ENCODE assay signal across 17 cellular contexts in the genomic region with DNA sequence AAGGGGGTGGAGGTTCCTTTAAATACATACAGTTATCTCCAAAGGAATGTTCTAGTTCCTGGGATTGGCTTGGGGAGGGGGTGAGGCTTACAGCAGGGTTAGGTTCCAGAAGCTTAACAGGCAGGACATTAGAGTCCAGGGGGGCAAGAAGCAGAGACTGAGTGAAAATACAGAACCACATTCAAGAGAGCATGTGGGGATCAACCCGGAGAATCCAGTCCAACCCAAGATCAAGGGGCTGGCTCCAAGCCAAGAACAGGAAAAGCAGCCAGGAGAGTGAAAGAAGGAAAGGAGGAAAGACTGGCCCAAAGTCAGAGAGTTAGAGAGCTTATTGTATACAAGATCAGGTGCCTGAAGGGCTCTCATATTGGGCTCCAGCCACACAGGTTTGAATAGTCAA.
"Had no signal": no experiment of that assay in that cellular context is flagged by ENCODE, and none has a peak within 500 bp of the region (broad histone marks: within the 10 kb centered on the region; RNA-seq: fewer than 3 reads in every experiment).

No MANE protein-coding gene starts in this region.

- ATAC-seq: activated CD8-positive, alpha-beta memory T cell treated with anti-CD3 and anti-CD28 coated beads, Interleukin-2, amount 10 ng/mL, durations not matched to agents 7 days and 5 days; activated T-cell treated with anti-CD3 and anti-CD28 coated beads, Interleukin-2, amount 50 U/mL, for 4 hours; left lobe of liver had no signal

- H2AFZ ChIP-seq: neural progenitor cell, parathyroid adenoma had no signal

- H3K27me3 ChIP-seq: dorsolateral prefrontal cortex, esophagus muscularis mucosa, foreskin keratinocyte, neural progenitor cell, tibial artery, uterus had no signal

- H3K36me3 ChIP-seq: esophagus muscularis mucosa, neural progenitor cell, tibial artery, uterus had no signal

- H3K27ac Mint-ChIP-seq: activated CD8-positive, alpha-beta memory T cell treated with anti-CD3 and anti-CD28 coated beads, Interleukin-2, amount 10 ng/mL, durations not matched to agents 7 days and 5 days; activated naive CD8-positive, alpha-beta T cell; neural progenitor cell had no signal

- H3K9ac ChIP-seq: neural progenitor cell, parathyroid adenoma had no signal

- H3K27ac ChIP-seq: dorsolateral prefrontal cortex, esophagus muscularis mucosa, foreskin keratinocyte, neural progenitor cell, parathyroid adenoma, skin epidermis, tibial artery, uterus had no signal

- DNase-seq: activated CD4-positive, alpha-beta T cell treated with anti-CD3 and anti-CD28 coated beads, Interleukin-2, amount 50 U/mL, for 4 hours; activated CD4-positive, CD25-positive, alpha-beta regulatory T cell treated with anti-CD3 and anti-CD28 coated beads, Interleukin-2, amount 50 U/mL, for 72 hours; activated CD8-positive, alpha-beta memory T cell treated with anti-CD3 and anti-CD28 coated beads, Interleukin-2, amount 10 ng/mL, durations not matched to agents 7 days and 5 days; activated effector memory CD4-positive, alpha-beta T cell treated with anti-CD3 and anti-CD28 coated beads, Interleukin-2, amount 50 U/mL, for 16 hours; activated T-cell treated with anti-CD3 and anti-CD28 coated beads, Interleukin-2, amount 50 U/mL, for 4 hours; dorsolateral prefrontal cortex; retina; T-helper 9 cell; tibial artery; uterus had no signal

- H3K4me3 Mint-ChIP-seq: activated CD8-positive, alpha-beta memory T cell treated with anti-CD3 and anti-CD28 coated beads, Interleukin-2, amount 10 ng/mL, durations not matched to agents 7 days and 5 days; activated naive CD8-positive, alpha-beta T cell; activated T-cell treated with anti-CD3 and anti-CD28 coated beads, Interleukin-2, amount 50 U/mL, for 4 hours; neural progenitor cell had no signal

- H3K4me3 ChIP-seq: dorsolateral prefrontal cortex, esophagus muscularis mucosa, neural progenitor cell, skin epidermis, tibial artery, uterus had no signal

- H3K4me1 ChIP-seq: neural progenitor cell, parathyroid adenoma, uterus had no signal

- H3K4me1 Mint-ChIP-seq: activated CD8-positive, alpha-beta memory T cell treated with anti-CD3 and anti-CD28 coated beads, Interleukin-2, amount 10 ng/mL, durations not matched to agents 7 days and 5 days; neural progenitor cell had no signal

- H3K4me2 ChIP-seq: neural progenitor cell had no signal

- H3K9me3 ChIP-seq: esophagus muscularis mucosa, tibial artery, uterus had no signal

- H3K9me3 Mint-ChIP-seq: activated T-cell treated with anti-CD3 and anti-CD28 coated beads, Interleukin-2, amount 50 U/mL, for 4 hours had no signal

- H3K36me3 Mint-ChIP-seq: activated CD8-positive, alpha-beta memory T cell treated with anti-CD3 and anti-CD28 coated beads, Interleukin-2, amount 10 ng/mL, durations not matched to agents 7 days and 5 days; activated naive CD8-positive, alpha-beta T cell; neural progenitor cell had no signal
